In the genomic region with DNA sequence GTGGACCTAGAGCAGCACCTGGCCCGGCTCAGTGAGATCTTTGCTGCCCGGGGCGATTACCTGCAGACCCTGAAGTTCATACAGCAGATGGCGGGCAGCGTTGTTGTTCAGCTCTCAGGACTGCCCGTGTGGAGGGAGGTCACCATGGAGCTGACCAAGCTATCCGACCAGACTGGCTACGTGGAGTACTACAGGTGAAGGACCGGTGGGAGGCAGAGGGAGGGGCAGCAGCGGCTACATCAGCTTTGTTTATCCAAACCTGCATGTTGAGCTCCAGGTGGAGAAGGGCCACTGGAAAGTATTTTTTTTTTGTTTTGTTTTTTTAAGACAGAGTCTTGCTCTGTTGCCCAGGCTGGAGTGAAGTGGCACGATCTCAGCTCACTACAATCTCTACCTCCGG, we compare ENCODE assay signal across 21 cellular contexts. TPM values are rescaled to one million over a fixed set of nuclear protein-coding genes. Genes with fewer than 3 reads are reported as not detected.
DNase-seq lines count a peak whose midpoint lies in the region; TF ChIP-seq lines count a peak whose summit lies in the region.
"Had no signal": no experiment of that assay in that cellular context is flagged by ENCODE, and none has a peak within 500 bp of the region (broad histone marks: within the 10 kb centered on the region; RNA-seq: fewer than 3 reads in every experiment).

No MANE protein-coding gene starts in this region.

- H2BK120ac ChIP-seq in trophoblast cell (ENCODE audit: insufficient read depth, low read length, poor library complexity), result no peak overlapping the region

- H4K8ac ChIP-seq in trophoblast cell (ENCODE audit: low read depth, low read length), result no peak overlapping the region

- TF ChIP-seq POLR2A in thyroid gland (IDR thresholded peaks at IDR 0.05), result no peak

- WGBS in trophoblast cell (ENCODE audit: extremely low coverage, insufficient coverage, insufficient read length), result no CpG with 5 or more reads among the region's 12 CpGs
- 44 to 62% methylated on average over 11 to 12 of the region's 12 CpGs for WGBS in thyroid gland, 2 donors

- intact Hi-C loops in thyroid gland (cut with DNase I), result no loop called here

- no peak overlapping the region for H3K27ac Mint-ChIP-seq in immature natural killer cell
- H3K27ac Mint-ChIP-seq: CD4-positive, alpha-beta memory T cell; H9 had no signal

- H2AK5ac ChIP-seq in trophoblast cell (ENCODE audit: low read length), result no peak overlapping the region

- H3K27ac ChIP-seq in cingulate gyrus (ENCODE audit: low read depth, low read length) (peak overlapping the region; percentile 89), trophoblast cell (ENCODE audit: low read depth, low read length) (no peak overlapping the region), thyroid gland (peak overlapping the region; percentile 55 to 76 (median 72))
- H3K27ac ChIP-seq: BLaER1 had no signal

- no peak overlapping the region for H2BK12ac ChIP-seq in trophoblast cell (ENCODE audit: low read length)

- H3K4ac ChIP-seq in trophoblast cell (ENCODE audit: low read depth, low read length), result no peak overlapping the region

- no peaks in the 10 kb centered on the region for H3K4me1 Mint-ChIP-seq in immature natural killer cell

- no peak overlapping the region for H2AFZ ChIP-seq in trophoblast cell (ENCODE audit: insufficient read depth, low read length, poor library complexity)

- no peak overlapping the region for H3K14ac ChIP-seq in trophoblast cell (ENCODE audit: low read length)

- no peak overlapping the region for H3K18ac ChIP-seq in trophoblast cell (ENCODE audit: low read length)

- no peak for TF ChIP-seq CTCF in thyroid gland (IDR thresholded peaks at IDR 0.05)

- H3K4me3 ChIP-seq in trophoblast cell (ENCODE audit: low read depth, low read length) (no peak overlapping the region), thyroid gland (replicated peaks in 1 of 3) (no peak overlapping the region)
- H3K4me3 ChIP-seq: BLaER1 had no signal

- H3K27me3 ChIP-seq in trophoblast cell (ENCODE audit: insufficient read depth, low read length) (no peaks in the 10 kb centered on the region), thyroid gland (no peaks in the 10 kb centered on the region)
- H3K27me3 ChIP-seq: BLaER1 had no signal

- H2BK5ac ChIP-seq in trophoblast cell (ENCODE audit: low read depth, low read length, poor library complexity), result no peak overlapping the region

- H3K79me2 ChIP-seq in trophoblast cell (ENCODE audit: control insufficient read depth, insufficient read depth, low read length, poor library complexity), result no peaks in the 10 kb centered on the region

- no peak overlapping the region for H3K4me3 Mint-ChIP-seq in immature natural killer cell
- H3K4me3 Mint-ChIP-seq: CD14-positive monocyte; CD4-positive, alpha-beta memory T cell; H9 had no signal

- DNase-seq in NCI-H146 treated with DMSO at 0.1 percent for 48 hours (lab: John Stamatoyannopoulos, UW; ENCODE audit: unreplicated experiment) (peak; percentile 3), trophoblast cell (peak; percentile 20 to 71), thyroid gland (peak; percentile 79 to 85), GDM1 (lab: John Stamatoyannopoulos, UW) (no peak), immature natural killer cell (no peak)
- DNase-seq in stimulated activated CD4-positive, alpha-beta T cell treated with anti-CD3 and anti-CD28 coated beads, Interleukin-1b, Interleukin-23, amount 100 ng/mL, for 48 hours, result no peak
- no peak for DNase-seq in activated CD4-positive, alpha-beta T cell treated with anti-CD3 and anti-CD28 coated beads for 1 hour
- DNase-seq: 8988T; CD4-positive, alpha-beta memory T cell; DMS153; DMS79; GF-D8; GOT3; H9 had no signal

- H3K4me1 ChIP-seq in trophoblast cell (ENCODE audit: control insufficient read depth in 1 of 2, insufficient read depth in 2 of 2, low read length in 2 of 2) (no peaks in the 10 kb centered on the region), thyroid gland (peaks cover 69 to 89% of the 10 kb centered on the region in 2 donors)

- no peak overlapping the region for H4K12ac ChIP-seq in trophoblast cell (ENCODE audit: low read depth, low read length)

- H3K23ac ChIP-seq in trophoblast cell (ENCODE audit: low read length), result no peak overlapping the region

- H3K27me3 Mint-ChIP-seq in immature natural killer cell (ENCODE audit: low read depth in 3 of 3), result peaks cover 0 to 2% (median 1%) of the 10 kb centered on the region in 3 donors
- H3K27me3 Mint-ChIP-seq: CD4-positive, alpha-beta memory T cell had no signal

- H3K4me2 ChIP-seq in trophoblast cell (ENCODE audit: low read length), result no peak overlapping the region
- H3K4me2 ChIP-seq: BLaER1 had no signal

- H4K91ac ChIP-seq in trophoblast cell (ENCODE audit: low read depth, low read length), result no peak overlapping the region

- no peaks in the 10 kb centered on the region for H3K79me1 ChIP-seq in trophoblast cell (ENCODE audit: low read length)

- H3K9me3 ChIP-seq in trophoblast cell (ENCODE audit: insufficient read depth, low read depth, low read length) (peaks cover 2% of the 10 kb centered on the region), thyroid gland (no peaks in the 10 kb centered on the region)
- H3K9me3 ChIP-seq: BLaER1 had no signal

- H3K36me3 Mint-ChIP-seq in immature natural killer cell, result peaks cover 0 to 4% (median 0%) of the 10 kb centered on the region in 3 donors

- H3K9ac ChIP-seq in trophoblast cell (ENCODE audit: low read length), result no peak overlapping the region
- H3K9ac ChIP-seq: BLaER1 had no signal

- H3K36me3 ChIP-seq in trophoblast cell (ENCODE audit: control insufficient read depth in 1 of 2, insufficient read depth in 2 of 2, low read length in 2 of 2) (no peaks in the 10 kb centered on the region), thyroid gland (no peaks in the 10 kb centered on the region)

- H3K9me3 Mint-ChIP-seq in immature natural killer cell, result no peaks in the 10 kb centered on the region
- H3K9me3 Mint-ChIP-seq: CD14-positive monocyte; CD4-positive, alpha-beta memory T cell; H9 had no signal

RNA-seq across cellular contexts. Expression of gene TTYH2, which starts 23.9 kb away (rescaled TPM):
- 2.8 and 3.0 TPM in 2 replicates for polyA plus RNA-seq in trophoblast cell (2013)
- total RNA-seq in thyroid gland, result 10 to 100 TPM; 12.4 to 24.7 (median 18.8) TPM
- polyA plus RNA-seq in immature natural killer cell, result 1 to 10 TPM in 2 of 3 donors, under 1 TPM in 1; 0.15 to 2.0 (median 1.1) TPM

RNA-seq across cellular contexts. Expression of gene RPL38, which starts 33.8 kb away (rescaled TPM):
- polyA plus RNA-seq in trophoblast cell (2013), result 3,156 and 3,255 TPM in 2 replicates
- 100 to 1,000 TPM; 320 to 657 (median 412) TPM for total RNA-seq in thyroid gland
- 1,000 to 10,000 TPM in 1 of 3 donors, 100 to 1,000 TPM in 2; 638 to 1,583 (median 956) TPM for polyA plus RNA-seq in immature natural killer cell

RNA-seq across cellular contexts. Expression of gene DNAI2, which starts 36.7 kb away (rescaled TPM):
- not detected in 2 replicates for polyA plus RNA-seq in trophoblast cell (2013)
- under 1 TPM in 1 of 4 donors, not detected in 3; 0.13 TPM for total RNA-seq in thyroid gland
- polyA plus RNA-seq in immature natural killer cell, result under 1 TPM in 1 of 3 donors, not detected in 2; 0.74 TPM
- total RNA-seq: A673, Daoy, H9, HT-29 had no signal
- polyA plus RNA-seq: AG04450, CD14-positive monocyte had no signal

Comparison
In these comparisons a context has a peak if more than half of its experiments do, and no peak if none do; other contexts are left out.
1. DNase-seq: peak in NCI-H146 treated with DMSO at 0.1 percent for 48 hours (single experiment), trophoblast cell (2 of 2) and thyroid gland (2 of 2); none in GDM1 (single experiment), stimulated activated CD4-positive, alpha-beta T cell treated with anti-CD3 and anti-CD28 coated beads, Interleukin-1b, Interleukin-23, amount 100 ng/mL, for 48 hours (single experiment), immature natural killer cell (0 of 3) and activated CD4-positive, alpha-beta T cell treated with anti-CD3 and anti-CD28 coated beads for 1 hour (single experiment).